Comparison of ENCODE assay signal across 14 cellular contexts in genomic region chr10:76112826-76113150, GRCh38.
"Had no signal": no experiment of that assay in that cellular context is flagged by ENCODE, and none has a peak within 500 bp of the region (broad histone marks: within the 10 kb centered on the region; RNA-seq: fewer than 3 reads in every experiment).

No MANE protein-coding gene starts in this region.

- DNase-seq: activated CD4-positive, alpha-beta memory T cell treated with anti-CD3 and anti-CD28 coated beads, Interleukin-2, amount 10 ng/mL, durations not matched to agents 7 days and 5 days; activated CD8-positive, alpha-beta memory T cell treated with anti-CD3 and anti-CD28 coated beads, Interleukin-2, amount 50 U/mL, for 4 hours; activated naive CD4-positive, alpha-beta T cell; adrenal gland; body of pancreas; effector memory CD8-positive, alpha-beta T cell; erythroblast; stimulated activated CD4-positive, alpha-beta T cell treated with anti-CD3 and anti-CD28 coated beads, Interleukin-4, amount 100 ng/mL, for 4 hours; stomach; SW 1271; uterus had no signal

- H3K27ac Mint-ChIP-seq: activated CD4-positive, alpha-beta memory T cell treated with anti-CD3 and anti-CD28 coated beads, Interleukin-2, amount 10 ng/mL, durations not matched to agents 7 days and 5 days; effector memory CD8-positive, alpha-beta T cell had no signal

- H3K36me3 ChIP-seq: adrenal gland, left lung, pancreas, stomach, uterus had no signal

- H3K27me3 Mint-ChIP-seq: activated CD4-positive, alpha-beta memory T cell treated with anti-CD3 and anti-CD28 coated beads, Interleukin-2, amount 10 ng/mL, durations not matched to agents 7 days and 5 days had no signal

- ATAC-seq: body of pancreas; effector memory CD8-positive, alpha-beta T cell; left lung; pancreas had no signal

- H3K4me3 ChIP-seq: adrenal gland, body of pancreas, left lung, pancreas, uterus had no signal

- H3K4me1 Mint-ChIP-seq: activated CD4-positive, alpha-beta memory T cell treated with anti-CD3 and anti-CD28 coated beads, Interleukin-2, amount 10 ng/mL, durations not matched to agents 7 days and 5 days had no signal

- H3K27me3 ChIP-seq: adrenal gland, body of pancreas, left lung, pancreas, stomach, uterus had no signal

- H3K9me3 ChIP-seq: adrenal gland, body of pancreas, left lung, pancreas, stomach, uterus had no signal

- H3K4me1 ChIP-seq: adrenal gland, pancreas, uterus had no signal

- H3K4me3 Mint-ChIP-seq: activated CD4-positive, alpha-beta memory T cell treated with anti-CD3 and anti-CD28 coated beads, Interleukin-2, amount 10 ng/mL, durations not matched to agents 7 days and 5 days; effector memory CD8-positive, alpha-beta T cell; neural crest cell had no signal

- H3K27ac ChIP-seq: adrenal gland, body of pancreas, left lung, pancreas, stomach, uterus had no signal
